8 cellular contexts compared by ENCODE assay signal in the genomic region with DNA sequence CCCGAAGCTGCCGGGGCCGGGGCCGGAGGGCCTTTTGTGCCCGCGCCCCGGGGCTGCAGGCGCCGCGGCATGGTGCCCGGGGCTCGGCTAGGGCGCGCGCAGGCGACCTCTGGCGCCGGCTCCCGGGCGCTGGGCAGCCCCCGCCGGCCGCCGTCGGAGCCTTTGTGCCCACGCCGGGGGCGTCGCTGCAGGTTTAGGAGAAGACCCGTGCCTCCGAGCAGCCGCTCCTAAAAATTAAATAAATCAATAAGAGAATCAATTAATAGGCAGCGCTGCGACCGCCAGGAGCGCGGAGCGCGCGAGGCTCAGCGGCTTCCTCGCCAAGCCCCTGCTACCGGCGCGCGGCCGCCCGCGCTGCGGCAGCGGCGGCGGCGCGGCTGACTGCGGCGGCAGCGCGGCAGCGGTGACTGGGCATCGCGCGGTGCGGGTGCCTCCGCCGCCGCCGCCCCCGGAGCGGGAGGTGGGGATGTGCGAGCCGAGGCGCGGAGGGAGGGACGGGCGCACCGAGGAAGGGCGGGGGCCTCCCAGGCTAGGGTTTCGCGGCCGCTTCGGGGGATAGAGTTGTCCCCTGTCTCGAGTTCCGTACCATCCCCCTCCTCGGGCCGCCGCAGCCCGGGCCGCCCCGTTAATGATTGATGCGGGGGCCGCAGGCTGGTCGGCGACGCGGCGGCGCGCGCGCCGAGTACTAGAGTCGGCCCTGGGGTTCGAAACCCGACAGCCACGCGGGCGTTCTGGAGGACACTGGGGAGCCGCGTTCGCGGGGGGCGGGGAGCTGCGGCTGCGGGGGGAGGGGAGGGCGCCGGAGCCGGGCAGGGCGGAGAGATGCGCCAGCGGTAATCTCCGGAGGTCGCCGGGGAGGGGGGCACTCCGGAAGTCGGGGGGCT. TPM values are rescaled to one million over a fixed set of nuclear protein-coding genes. Genes with fewer than 3 reads are reported as not detected.
DNase-seq lines count a peak whose midpoint lies in the region; ATAC-seq and TF ChIP-seq lines count a peak whose summit lies in the region.

A gene with protein sequence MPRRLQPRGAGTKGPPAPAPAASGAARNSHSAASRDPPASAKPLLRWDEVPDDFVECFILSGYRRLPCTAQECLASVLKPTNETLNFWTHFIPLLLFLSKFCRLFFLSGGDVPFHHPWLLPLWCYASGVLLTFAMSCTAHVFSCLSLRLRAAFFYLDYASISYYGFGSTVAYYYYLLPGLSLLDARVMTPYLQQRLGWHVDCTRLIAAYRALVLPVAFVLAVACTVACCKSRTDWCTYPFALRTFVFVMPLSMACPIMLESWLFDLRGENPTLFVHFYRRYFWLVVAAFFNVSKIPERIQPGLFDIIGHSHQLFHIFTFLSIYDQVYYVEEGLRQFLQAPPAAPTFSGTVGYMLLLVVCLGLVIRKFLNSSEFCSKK (minus strand): TSS at position 409 of the 884 bp plus-strand sequence. CDS start 338 bp downstream, at position 71.

- no peak for TF ChIP-seq POLR2A in gastrocnemius medialis (IDR thresholded peaks at IDR 0.05)

- no peaks in the 10 kb centered on the region for H3K36me3 ChIP-seq in gastrocnemius medialis

- no peak within 1 kb of the TSS for H3K27ac Mint-ChIP-seq in activated naive CD4-positive, alpha-beta T cell treated with anti-CD3 and anti-CD28 coated beads, Interleukin-2, amount 50 U/mL, for 72 hours

- peak within 1 kb of the TSS in 3 of 4 donors; percentile 45 to 68 (median 53) for H3K27ac ChIP-seq in gastrocnemius medialis

- in situ Hi-C loops in gastrocnemius medialis (cut with MboI; ENCODE audit: low sequenced_read_pairs in 4 of 4) = no loop called here

- intact Hi-C loops in left ventricle myocardium superior (cut with micrococcal nuclease) (no loop called here), gastrocnemius medialis (cut with DNase I; ENCODE audit: low total_unique reads) (no loop called here)

- no peaks in the 10 kb centered on the region for H3K9me3 Mint-ChIP-seq in activated naive CD4-positive, alpha-beta T cell treated with anti-CD3 and anti-CD28 coated beads, Interleukin-2, amount 50 U/mL, for 72 hours

- H3K4me1 ChIP-seq in gastrocnemius medialis = peaks cover 8 to 9% of the 10 kb centered on the region in 2 donors

- H3K27me3 ChIP-seq in gastrocnemius medialis = no peaks in the 10 kb centered on the region

- DNase-seq in activated gamma-delta T cell (lab: John Stamatoyannopoulos, UW) (peak; percentile 9), activated gamma-delta T cell treated with Interleukin-2 at 50 U/mL for 16 hours (no peak), HuH-7 (ENCODE audit: low spot score) (peak; percentile 64), left ventricle myocardium superior (peak; percentile 52), gastrocnemius medialis (peak in 1 of 2 donors; percentile 14), NCI-H226 (no peak)
- peak in 1 of 2 donors; percentile 26 for DNase-seq in activated naive CD4-positive, alpha-beta T cell treated with anti-CD3 and anti-CD28 coated beads, Interleukin-2, amount 50 U/mL, for 72 hours (ENCODE audit: low spot score in 2 of 2)

- H3K4me3 ChIP-seq in gastrocnemius medialis = peak within 1 kb of the TSS; percentile 37 to 70 (median 60)

- no peak for TF ChIP-seq CTCF in gastrocnemius medialis (IDR thresholded peaks at IDR 0.05 in 4 of 5, conservative IDR thresholded peaks at IDR 0.05 in 1 of 5)

- no peaks in the 10 kb centered on the region for H3K9me3 ChIP-seq in gastrocnemius medialis

- peak; percentile 53 to 62 for ATAC-seq in activated naive CD4-positive, alpha-beta T cell treated with anti-CD3 and anti-CD28 coated beads, Interleukin-2, amount 50 U/mL, for 72 hours
- ATAC-seq in left ventricle myocardium superior (peak; percentile 72), gastrocnemius medialis (peak; percentile 57 to 61), HG03521 (IDR thresholded peaks at IDR 0.05; ENCODE audit: unreplicated experiment) (no peak)

- H3K36me3 Mint-ChIP-seq in activated naive CD4-positive, alpha-beta T cell treated with anti-CD3 and anti-CD28 coated beads, Interleukin-2, amount 50 U/mL, for 72 hours = peaks cover 11 to 19% of the 10 kb centered on the region in 2 donors

RNA-seq across cellular contexts. Expression of the gene that starts here (rescaled TPM):
- total RNA-seq in activated naive CD4-positive, alpha-beta T cell treated with anti-CD3 and anti-CD28 coated beads, Interleukin-2, amount 50 U/mL, for 72 hours = not detected
- total RNA-seq in left ventricle myocardium superior (19.1 TPM), gastrocnemius medialis (1 to 10 TPM in 1 of 4 donors, under 1 TPM in 2, not detected in 1; 0.20 to 1.0 (median 0.27) TPM)

Comparison
In these comparisons a context has a peak if more than half of its experiments do, and no peak if none do; other contexts are left out.
1. DNase-seq: peak in activated gamma-delta T cell (single experiment), HuH-7 (single experiment) and left ventricle myocardium superior (single experiment); none in activated gamma-delta T cell treated with Interleukin-2 at 50 U/mL for 16 hours (single experiment) and NCI-H226 (single experiment).
2. Peak in ATAC-seq in activated naive CD4-positive, alpha-beta T cell treated with anti-CD3 and anti-CD28 coated beads, Interleukin-2, amount 50 U/mL, for 72 hours; RNA of the gene not detected or under 1 TPM.